ENCODE assay signal across 5 cellular contexts in the genomic region with DNA sequence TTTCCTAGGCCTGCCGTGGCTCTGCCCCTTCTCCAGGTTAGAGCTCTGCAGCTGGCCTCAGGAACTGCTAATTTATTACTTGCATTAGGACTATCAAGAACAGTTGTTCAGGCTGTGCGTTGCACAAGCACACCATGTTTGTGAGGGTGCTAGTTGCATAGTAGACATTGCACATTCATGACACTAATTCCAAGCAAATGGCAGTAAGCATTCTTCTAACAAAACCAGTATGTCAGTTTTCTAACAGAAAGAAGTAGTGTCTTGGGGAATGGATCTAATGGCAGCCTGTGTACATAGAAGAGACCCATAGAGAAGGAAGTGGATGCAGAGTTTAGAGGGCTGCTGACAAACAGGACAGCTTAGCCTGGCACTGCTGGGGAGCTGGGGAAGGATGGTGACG.
"Had no signal": no experiment of that assay in that cellular context is flagged by ENCODE, and none has a peak within 500 bp of the region (broad histone marks: within the 10 kb centered on the region; RNA-seq: fewer than 3 reads in every experiment).

No MANE protein-coding gene starts in this region.

- DNase-seq: H9, HCEC 1CT had no signal

- H2AFZ ChIP-seq: GM23338 had no signal

- H3K4me3 ChIP-seq: GM23338 had no signal

- H3K4me2 ChIP-seq: GM23338 had no signal

- H3K27ac ChIP-seq: HL-60 had no signal

- ATAC-seq: GM23338, HepG2 had no signal
